8 cellular contexts compared by ENCODE assay signal in genomic region chr19:53196777-53197396, GRCh38. TPM values are rescaled to one million over a fixed set of nuclear protein-coding genes. Genes with fewer than 3 reads are reported as not detected.
A peak's percentile ranks its signal among the peaks of the same experiment; 100 is the strongest.
DNase-seq lines count a peak whose midpoint lies in the region; ATAC-seq and TF ChIP-seq lines count a peak whose summit lies in the region.

No MANE protein-coding gene starts in this region.

- no peaks in the 10 kb centered on the region for H4K20me1 ChIP-seq in fibroblast of lung (ENCODE audit: control insufficient read depth, extremely low read depth, insufficient read depth, low read length)

- H3K9me3 Mint-ChIP-seq in CD4-positive, alpha-beta memory T cell, result peaks cover 8 to 68% (median 49%) of the 10 kb centered on the region in 8 donors
- H3K9me3 Mint-ChIP-seq in HFFc6, result peaks cover 66% of the 10 kb centered on the region
- peaks cover 61% of the 10 kb centered on the region for H3K9me3 Mint-ChIP-seq in activated T-helper 1 cell treated with anti-CD3 and anti-CD28 coated beads, Interleukin-12 subunit alpha, Interleukin-12 subunit beta, Interleukin-2, Interleukin-4 antibody, amounts not matched to agents 30 ng/mL and 10 ng/mL and 1 ng/mL, durations not matched to agents 14 hours and 24 hours and 36 hours

- H3K4me3 Mint-ChIP-seq in CD4-positive, alpha-beta memory T cell, result peak overlapping the region; percentile 92 to 100 (median 98)
- H3K4me3 Mint-ChIP-seq in HFFc6, result peak overlapping the region; percentile 85
- peak overlapping the region; percentile 98 for H3K4me3 Mint-ChIP-seq in activated T-helper 1 cell treated with anti-CD3 and anti-CD28 coated beads, Interleukin-12 subunit alpha, Interleukin-12 subunit beta, Interleukin-2, Interleukin-4 antibody, amounts not matched to agents 30 ng/mL and 10 ng/mL and 1 ng/mL, durations not matched to agents 14 hours and 24 hours and 36 hours

- peak overlapping the region; percentile 44 for H3K4me2 ChIP-seq in fibroblast of lung (ENCODE audit: extremely low read depth, insufficient read depth, low read length)

- intact Hi-C loops in CD4-positive, alpha-beta memory T cell (cut with micrococcal nuclease), result loop anchor here (1.0 to 10.0 kb wide), 12 partner anchors 40 to 902 kb away; partner anchors contain the start of genes MYADM, PRKCG, ZNF347 and ZNF480
- intact Hi-C loops in activated T-helper 1 cell treated with anti-CD3 and anti-CD28 coated beads, Interleukin-12 subunit alpha, Interleukin-12 subunit beta, Interleukin-2, Interleukin-4 antibody, amounts not matched to agents 30 ng/mL and 10 ng/mL and 1 ng/mL, durations not matched to agents 14 hours and 24 hours and 36 hours (cut with micrococcal nuclease), result loop anchor here (1.0 to 10.0 kb wide), 14 partner anchors 38 to 1268 kb away; partner anchors contain the start of genes LENG9, ZNF160, ZNF347 and ZNF525

- POLR2A ChIA-PET in CD4-positive, alpha-beta memory T cell (lab: Charles Lee; ENCODE audit: partially characterized antibody), result interaction anchor here (1.1 kb wide), 1 partner anchor 136 kb away, joined by 4 read pairs; the partner anchor contains the start of gene ZNF845

- peaks cover 23 to 58% (median 36%) of the 10 kb centered on the region in 4 donors for H3K4me1 Mint-ChIP-seq in CD4-positive, alpha-beta memory T cell
- no peaks in the 10 kb centered on the region for H3K4me1 Mint-ChIP-seq in HFFc6 (ENCODE audit: low read depth)
- peaks cover 32% of the 10 kb centered on the region for H3K4me1 Mint-ChIP-seq in activated T-helper 1 cell treated with anti-CD3 and anti-CD28 coated beads, Interleukin-12 subunit alpha, Interleukin-12 subunit beta, Interleukin-2, Interleukin-4 antibody, amounts not matched to agents 30 ng/mL and 10 ng/mL and 1 ng/mL, durations not matched to agents 14 hours and 24 hours and 36 hours (ENCODE audit: low read depth)

- peaks cover 4% of the 10 kb centered on the region for H3K36me3 ChIP-seq in CD4-positive, alpha-beta memory T cell (ENCODE audit: insufficient read depth, low read length)
- H3K36me3 ChIP-seq in NT2/D1 (ENCODE audit: insufficient read depth, insufficient read length, low read length) (peaks cover 8% of the 10 kb centered on the region), fibroblast of lung (ENCODE audit: control insufficient read depth, insufficient read depth, low read length) (no peaks in the 10 kb centered on the region)

- H3K27ac ChIP-seq in CD4-positive, alpha-beta memory T cell (ENCODE audit: low read depth, low read length), result peak overlapping the region; percentile 87
- H3K27ac ChIP-seq in fibroblast of lung (ENCODE audit: insufficient read depth, low read length), result peak overlapping the region; percentile 83

- peak overlapping the region; percentile 15 to 89 for H3K4me3 ChIP-seq in CD4-positive, alpha-beta memory T cell (ENCODE audit: low read length in 2 of 2)
- H3K4me3 ChIP-seq in NT2/D1 (ENCODE audit: insufficient read length, low read depth) (peak overlapping the region; percentile 80), fibroblast of lung (replicated peaks in 1 of 4; ENCODE audit: control extremely low read depth in 1 of 4, insufficient read depth in 1 of 4, low read depth in 3 of 4, low read length in 4 of 4) (peak overlapping the region; percentile 94 to 99 (median 98))

- TF ChIP-seq CTCF in HFFc6 (IDR thresholded peaks at IDR 0.05) (no peak), fibroblast of lung (conservative IDR thresholded peaks at IDR 0.05 in 1 of 2, IDR thresholded peaks at IDR 0.05 in 1 of 2; ENCODE audit: low read depth in 1 of 2, low read length in 2 of 2) (no peak)

- no peaks in the 10 kb centered on the region for H3K79me2 ChIP-seq in fibroblast of lung (ENCODE audit: control insufficient read depth, insufficient read depth, low read length)

- peaks cover 0 to 1% of the 10 kb centered on the region in 2 donors for H3K27me3 Mint-ChIP-seq in CD4-positive, alpha-beta memory T cell
- H3K27me3 Mint-ChIP-seq in HFFc6 (ENCODE audit: insufficient read depth), result peaks cover 6% of the 10 kb centered on the region
- no peaks in the 10 kb centered on the region for H3K27me3 Mint-ChIP-seq in activated T-helper 1 cell treated with anti-CD3 and anti-CD28 coated beads, Interleukin-12 subunit alpha, Interleukin-12 subunit beta, Interleukin-2, Interleukin-4 antibody, amounts not matched to agents 30 ng/mL and 10 ng/mL and 1 ng/mL, durations not matched to agents 14 hours and 24 hours and 36 hours (ENCODE audit: insufficient read depth)

- no peak for ATAC-seq in HG02884 (IDR thresholded peaks at IDR 0.05; ENCODE audit: unreplicated experiment)

- no peaks in the 10 kb centered on the region for H3K27me3 ChIP-seq in CD4-positive, alpha-beta memory T cell (ENCODE audit: insufficient read depth, low read length)
- no peaks in the 10 kb centered on the region for H3K27me3 ChIP-seq in NT2/D1 (ENCODE audit: insufficient read depth, insufficient read length)
- no peaks in the 10 kb centered on the region for H3K27me3 ChIP-seq in fibroblast of lung (ENCODE audit: control insufficient read depth, insufficient read depth, low read length)

- peaks cover 17% of the 10 kb centered on the region for H3K4me1 ChIP-seq in CD4-positive, alpha-beta memory T cell (ENCODE audit: insufficient read depth, low read length)
- H3K4me1 ChIP-seq in NT2/D1 (ENCODE audit: insufficient read depth, insufficient read length), result peaks cover 3% of the 10 kb centered on the region
- H3K4me1 ChIP-seq in fibroblast of lung (ENCODE audit: control insufficient read depth, extremely low read depth, insufficient read depth, low read length), result peaks cover 2% of the 10 kb centered on the region

- CTCF ChIA-PET in CD4-positive, alpha-beta memory T cell (lab: Charles Lee; ENCODE audit: partially characterized antibody), result no interaction called here

- peaks cover 0 to 15% of the 10 kb centered on the region in 2 donors for H3K9me3 ChIP-seq in CD4-positive, alpha-beta memory T cell (ENCODE audit: control insufficient read depth in 1 of 2, low read length in 2 of 2)
- H3K9me3 ChIP-seq in NT2/D1 (ENCODE audit: insufficient read depth, low read length), result peaks cover 14% of the 10 kb centered on the region; the same call in 1 of the 2 replicates
- H3K9me3 ChIP-seq in fibroblast of lung (ENCODE audit: control insufficient read depth, insufficient read depth, low read depth, low read length), result no peaks in the 10 kb centered on the region

- H2AFZ ChIP-seq in fibroblast of lung (ENCODE audit: low read length), result peak overlapping the region; percentile 93

- H3K36me3 Mint-ChIP-seq in CD4-positive, alpha-beta memory T cell, result peaks cover 39 to 41% of the 10 kb centered on the region in 2 donors
- peaks cover 9% of the 10 kb centered on the region for H3K36me3 Mint-ChIP-seq in HFFc6 (ENCODE audit: low read depth)
- peaks cover 24% of the 10 kb centered on the region for H3K36me3 Mint-ChIP-seq in activated T-helper 1 cell treated with anti-CD3 and anti-CD28 coated beads, Interleukin-12 subunit alpha, Interleukin-12 subunit beta, Interleukin-2, Interleukin-4 antibody, amounts not matched to agents 30 ng/mL and 10 ng/mL and 1 ng/mL, durations not matched to agents 14 hours and 24 hours and 36 hours (ENCODE audit: low read depth)

- DNase-seq in CD4-positive, alpha-beta memory T cell, result peak; percentile 85 to 97 (median 87)
- DNase-seq in HFFc6, result peak; percentile 35
- peak; percentile 68 for DNase-seq in NT2/D1 (ENCODE audit: low read depth, low spot score)
- peak; percentile 84 for DNase-seq in activated T-helper 1 cell treated with anti-CD3 and anti-CD28 coated beads, Interleukin-12 subunit alpha, Interleukin-12 subunit beta, Interleukin-2, Interleukin-4 antibody, amounts not matched to agents 30 ng/mL and 10 ng/mL and 1 ng/mL, durations not matched to agents 14 hours and 24 hours and 36 hours (ENCODE audit: low spot score)
- peak; percentile 84 to 93 for DNase-seq in fibroblast of lung (ENCODE audit: low read depth in 2 of 2)
- peak; percentile 38 for DNase-seq in myocyte (ENCODE audit: low read depth)
- peak; percentile 93 to 98 for DNase-seq in stimulated activated CD8-positive, alpha-beta memory T cell treated with anti-CD3 and anti-CD28 coated beads, Interleukin-4, amount 100 ng/mL, for 4 hours (ENCODE audit: low read depth in 2 of 2, low spot score in 1 of 2)

- H3K9ac ChIP-seq in NT2/D1 (ENCODE audit: insufficient read length, low read depth) (peak overlapping the region; percentile 85), fibroblast of lung (ENCODE audit: insufficient read depth, low read length) (peak overlapping the region; percentile 75)

- peak overlapping the region; percentile 93 to 100 (median 99) for H3K27ac Mint-ChIP-seq in CD4-positive, alpha-beta memory T cell
- peak overlapping the region; percentile 73; the same call in 1 of the 2 replicates for H3K27ac Mint-ChIP-seq in HFFc6
- H3K27ac Mint-ChIP-seq in activated T-helper 1 cell treated with anti-CD3 and anti-CD28 coated beads, Interleukin-12 subunit alpha, Interleukin-12 subunit beta, Interleukin-2, Interleukin-4 antibody, amounts not matched to agents 30 ng/mL and 10 ng/mL and 1 ng/mL, durations not matched to agents 14 hours and 24 hours and 36 hours, result peak overlapping the region; percentile 96

RNA-seq across cellular contexts. Expression of gene ZNF665, which starts 3.7 kb away (rescaled TPM):
- total RNA-seq in CD4-positive, alpha-beta memory T cell, result 1 to 10 TPM; 8.2 to 8.7 TPM
- 1 to 10 TPM; 6.6 to 6.7 TPM for polyA plus RNA-seq in CD4-positive, alpha-beta memory T cell
- under 1 TPM; 0.08 to 0.40 (median 0.20) TPM for total RNA-seq in HFFc6 (2021; fragmentation: NEBNext Ultra II Directional; extraction: Animal tissue kit (Norgen Biotek cat#: 25700))
- 1.6 and 2.6 TPM in 2 replicates for total RNA-seq in activated T-helper 1 cell treated with anti-CD3 and anti-CD28 coated beads, Interleukin-12 subunit alpha, Interleukin-12 subunit beta, Interleukin-2, Interleukin-4 antibody, amounts not matched to agents 30 ng/mL and 10 ng/mL and 1 ng/mL, durations not matched to agents 14 hours and 24 hours and 36 hours
- total RNA-seq in fibroblast of lung (5.4 and 6.3 TPM in 2 replicates), myocyte (not detected in 2 replicates)
- polyA plus RNA-seq in fibroblast of lung, result 2.4 and 3.1 TPM in 2 replicates
- polyA plus RNA-seq in fibroblast of lung (2012), result 1.9 and 2.3 TPM in 2 replicates
- polyA minus RNA-seq in fibroblast of lung (ENCODE audit: low replicate concordance), result 0.24 and 1.3 TPM in 2 replicates
- not detected for polyA plus RNA-seq in myocyte (2012)

RNA-seq across cellular contexts. Expression of gene ZNF347, which starts 38.0 kb away (rescaled TPM):
- 10 to 100 TPM; 23.0 to 24.3 TPM for total RNA-seq in CD4-positive, alpha-beta memory T cell
- polyA plus RNA-seq in CD4-positive, alpha-beta memory T cell, result 1 to 10 TPM; 3.4 to 4.5 TPM
- 1 to 10 TPM; 3.5 to 5.4 (median 4.4) TPM for total RNA-seq in HFFc6 (2021; fragmentation: NEBNext Ultra II Directional; extraction: Animal tissue kit (Norgen Biotek cat#: 25700))
- total RNA-seq in activated T-helper 1 cell treated with anti-CD3 and anti-CD28 coated beads, Interleukin-12 subunit alpha, Interleukin-12 subunit beta, Interleukin-2, Interleukin-4 antibody, amounts not matched to agents 30 ng/mL and 10 ng/mL and 1 ng/mL, durations not matched to agents 14 hours and 24 hours and 36 hours, result 6.5 and 7.3 TPM in 2 replicates
- total RNA-seq in fibroblast of lung, result 8.5 and 10.6 TPM in 2 replicates
- polyA plus RNA-seq in fibroblast of lung, result 5.6 and 5.7 TPM in 2 replicates
- polyA plus RNA-seq in fibroblast of lung (2012), result 3.0 and 3.3 TPM in 2 replicates
- 2.4 and 5.8 TPM in 2 replicates for polyA minus RNA-seq in fibroblast of lung (ENCODE audit: low replicate concordance)
- total RNA-seq in myocyte, result 2.5 and 5.4 TPM in 2 replicates
- 2.2 TPM for polyA plus RNA-seq in myocyte (2012)

RNA-seq across cellular contexts. Expression of gene ZNF677, which starts 57.8 kb away (rescaled TPM):
- 10 to 100 TPM; 19.8 to 24.2 TPM for total RNA-seq in CD4-positive, alpha-beta memory T cell
- 10 to 100 TPM; 14.3 to 19.1 TPM for polyA plus RNA-seq in CD4-positive, alpha-beta memory T cell
- 10 to 100 TPM in 4 of 6 experiments, 1 to 10 TPM in 2; 7.6 to 17.1 (median 14.9) TPM for total RNA-seq in HFFc6 (2021; fragmentation: NEBNext Ultra II Directional; extraction: Animal tissue kit (Norgen Biotek cat#: 25700))
- total RNA-seq in activated T-helper 1 cell treated with anti-CD3 and anti-CD28 coated beads, Interleukin-12 subunit alpha, Interleukin-12 subunit beta, Interleukin-2, Interleukin-4 antibody, amounts not matched to agents 30 ng/mL and 10 ng/mL and 1 ng/mL, durations not matched to agents 14 hours and 24 hours and 36 hours, result 1.7 and 2.3 TPM in 2 replicates
- total RNA-seq in fibroblast of lung, result 15.7 and 25.3 TPM in 2 replicates
- 21.9 and 26.0 TPM in 2 replicates for polyA plus RNA-seq in fibroblast of lung
- polyA plus RNA-seq in fibroblast of lung (2012), result 11.4 and 12.1 TPM in 2 replicates
- 4.0 and 6.7 TPM in 2 replicates for polyA minus RNA-seq in fibroblast of lung (ENCODE audit: low replicate concordance)
- 5.8 and 10.6 TPM in 2 replicates for total RNA-seq in myocyte
- 8.2 TPM for polyA plus RNA-seq in myocyte (2012)

Comparison
In these comparisons a context has a peak if more than half of its experiments do, and no peak if none do; other contexts are left out.
1. DNase-seq: peak in every context shown above with its lines; median percentile 96 in stimulated activated CD8-positive, alpha-beta memory T cell treated with anti-CD3 and anti-CD28 coated beads, Interleukin-4, amount 100 ng/mL, for 4 hours; 88 in fibroblast of lung; 87 in CD4-positive, alpha-beta memory T cell; 84 in activated T-helper 1 cell treated with anti-CD3 and anti-CD28 coated beads, Interleukin-12 subunit alpha, Interleukin-12 subunit beta, Interleukin-2, Interleukin-4 antibody, amounts not matched to agents 30 ng/mL and 10 ng/mL and 1 ng/mL, durations not matched to agents 14 hours and 24 hours and 36 hours; 68 in NT2/D1; 38 in myocyte; 35 in HFFc6.